In the genomic region with DNA sequence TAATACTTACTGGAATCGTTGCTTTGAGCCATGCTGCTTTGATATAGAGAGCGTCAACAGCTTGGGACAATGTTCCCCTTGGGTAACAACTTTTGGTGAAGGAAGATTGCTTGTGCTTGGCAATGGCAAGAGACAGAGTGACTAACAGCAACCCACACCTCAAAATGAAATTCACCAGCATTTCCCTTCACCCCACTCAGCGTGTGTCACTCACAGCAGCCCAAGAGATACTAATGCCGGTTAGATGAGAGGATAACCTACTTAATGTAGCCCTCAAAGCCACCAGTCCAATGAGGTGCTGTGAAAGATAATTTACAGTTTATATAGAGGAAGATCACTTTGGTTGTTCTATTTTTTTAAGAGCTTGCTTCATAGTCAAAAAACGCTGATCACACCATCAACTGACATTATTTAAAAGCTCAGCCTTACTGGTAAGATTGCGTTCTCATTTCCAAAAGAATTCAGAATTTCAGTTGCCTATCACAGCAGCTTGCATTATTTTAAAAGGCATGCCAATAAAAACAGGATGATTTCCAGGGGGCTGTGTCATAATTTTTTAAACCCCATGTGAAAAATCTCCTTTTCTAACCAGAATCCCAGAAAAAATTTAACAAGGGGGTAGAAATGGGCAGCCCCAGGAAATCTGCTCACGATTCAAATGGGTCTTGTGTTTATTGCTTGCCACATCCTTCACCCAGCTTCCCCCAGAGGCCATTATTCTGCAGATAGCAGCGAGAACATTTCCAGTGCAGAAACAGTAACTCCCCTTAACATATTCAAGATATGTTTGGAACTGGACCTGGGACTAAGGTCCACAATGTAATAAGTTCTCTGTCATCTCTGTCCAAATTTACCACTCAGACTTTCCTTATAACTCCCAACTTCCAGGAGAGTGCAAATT, we compare ENCODE assay signal across 25 cellular contexts. TPM values are rescaled to one million over a fixed set of nuclear protein-coding genes. Genes with fewer than 3 reads are reported as not detected.
DNase-seq lines count a peak whose midpoint lies in the region.
"Had no signal": no experiment of that assay in that cellular context is flagged by ENCODE, and none has a peak within 500 bp of the region (broad histone marks: within the 10 kb centered on the region; RNA-seq: fewer than 3 reads in every experiment).

Gene IL26, minus strand, starts transcription at position 235 of the 901 bp plus-strand sequence. Its CDS starts 54 bp downstream, at position 181.

- no peaks in the 10 kb centered on the region for H4K20me1 ChIP-seq in GM23248 (ENCODE audit: insufficient read depth)

- H3K4me3 ChIP-seq in GM23248 (no peak within 1 kb of the TSS), muscle layer of colon (ENCODE audit: low read depth in 1 of 2, low read length in 2 of 2) (no peak within 1 kb of the TSS)
- H3K4me3 ChIP-seq: Peyer's patch, skin epidermis, suprapubic skin, upper lobe of right lung had no signal

- intact Hi-C loops in activated T-helper 1 cell treated with anti-CD3 and anti-CD28 coated beads, Interleukin-12 subunit alpha, Interleukin-12 subunit beta, Interleukin-2, Interleukin-4 antibody, amounts not matched to agents 30 ng/mL and 10 ng/mL and 1 ng/mL, durations not matched to agents 14 hours and 24 hours and 36 hours (cut with micrococcal nuclease) = loop anchor here (1.0 to 10.0 kb wide), 3 partner anchors 8 to 871 kb away; no protein-coding TSS in a partner anchor

- H2AFZ ChIP-seq in GM23248 = no peak within 1 kb of the TSS

- 88 to 89% methylated on average over 8 of the region's 8 CpGs for WGBS in GM23248 (ENCODE audit: low coverage in 1 of 2, low lambda C conversion rate in 2 of 2, missing lambda C conversion rate in 2 of 2), 2 experiments

- H3K4me1 ChIP-seq in GM23248 (ENCODE audit: insufficient read depth) = peaks cover 18% of the 10 kb centered on the region
- H3K4me1 ChIP-seq in muscle layer of colon (ENCODE audit: insufficient read depth, low read length) = peaks cover 15% of the 10 kb centered on the region
- H3K4me1 ChIP-seq: BE2C, Peyer's patch, upper lobe of right lung had no signal

- H3K9me3 Mint-ChIP-seq in activated T-helper 1 cell treated with anti-CD3 and anti-CD28 coated beads, Interleukin-12 subunit alpha, Interleukin-12 subunit beta, Interleukin-2, Interleukin-4 antibody, amounts not matched to agents 30 ng/mL and 10 ng/mL and 1 ng/mL, durations not matched to agents 14 hours and 24 hours and 36 hours = no peaks in the 10 kb centered on the region
- H3K9me3 Mint-ChIP-seq: memory B cell had no signal

- H3K27me3 ChIP-seq in GM23248 (replicated peaks; ENCODE audit: insufficient read depth) = no peaks in the 10 kb centered on the region
- H3K27me3 ChIP-seq in muscle layer of colon (ENCODE audit: control insufficient read depth in 1 of 2, insufficient read depth in 2 of 2, low read length in 2 of 2) = no peaks in the 10 kb centered on the region
- H3K27me3 ChIP-seq: BE2C, Peyer's patch, suprapubic skin, upper lobe of right lung had no signal

- no peaks in the 10 kb centered on the region for H3K27me3 Mint-ChIP-seq in activated T-helper 1 cell treated with anti-CD3 and anti-CD28 coated beads, Interleukin-12 subunit alpha, Interleukin-12 subunit beta, Interleukin-2, Interleukin-4 antibody, amounts not matched to agents 30 ng/mL and 10 ng/mL and 1 ng/mL, durations not matched to agents 14 hours and 24 hours and 36 hours (ENCODE audit: insufficient read depth)

- peaks cover 6% of the 10 kb centered on the region for H3K36me3 Mint-ChIP-seq in activated T-helper 1 cell treated with anti-CD3 and anti-CD28 coated beads, Interleukin-12 subunit alpha, Interleukin-12 subunit beta, Interleukin-2, Interleukin-4 antibody, amounts not matched to agents 30 ng/mL and 10 ng/mL and 1 ng/mL, durations not matched to agents 14 hours and 24 hours and 36 hours (ENCODE audit: low read depth)
- H3K36me3 Mint-ChIP-seq: brain, memory B cell had no signal

- H3K27ac ChIP-seq in GM23248 = peak within 1 kb of the TSS; percentile 52
- H3K27ac ChIP-seq in muscle layer of colon (ENCODE audit: low read depth, low read length) = peak within 1 kb of the TSS; percentile 5
- H3K27ac ChIP-seq: Peyer's patch, skin epidermis, suprapubic skin, upper lobe of right lung had no signal

- H3F3A ChIP-seq in GM23248 (ENCODE audit: insufficient read depth) = 0 out of 2 replicates have a peak, but pooled peaks cover 13% of the 10 kb centered on the region

- H3K4me3 Mint-ChIP-seq in activated T-helper 1 cell treated with anti-CD3 and anti-CD28 coated beads, Interleukin-12 subunit alpha, Interleukin-12 subunit beta, Interleukin-2, Interleukin-4 antibody, amounts not matched to agents 30 ng/mL and 10 ng/mL and 1 ng/mL, durations not matched to agents 14 hours and 24 hours and 36 hours = peak within 1 kb of the TSS; percentile 68
- H3K4me3 Mint-ChIP-seq: memory B cell had no signal

- DNase-seq in activated effector memory CD4-positive, alpha-beta T cell treated with anti-CD3 and anti-CD28 coated beads, Interleukin-2, amount 50 U/mL, for 16 hours = peak; percentile 65
- DNase-seq in activated effector memory CD4-positive, alpha-beta T cell treated with Interleukin-2 at 50 U/mL for 16 hours = no peak
- DNase-seq in GM23248 = no peak
- no peak for DNase-seq in activated T-helper 1 cell treated with anti-CD3 and anti-CD28 coated beads, Interleukin-12 subunit alpha, Interleukin-12 subunit beta, Interleukin-2, Interleukin-4 antibody, amounts not matched to agents 30 ng/mL and 10 ng/mL and 1 ng/mL, durations not matched to agents 14 hours and 24 hours and 36 hours (ENCODE audit: low spot score)
- DNase-seq in NCI-H128 (lab: John Stamatoyannopoulos, UW; ENCODE audit: unreplicated experiment) = no peak
- DNase-seq in NCI-H2029 treated with DMSO at 0.1 percent for 48 hours (lab: John Stamatoyannopoulos, UW) = no peak
- no peak for DNase-seq in GM19240 (ENCODE audit: insufficient read length, low spot score)
- DNase-seq: ACHN; BE2C; DMS53; NCI-H1694 treated with DMSO at 0.1 percent for 48 hours; NCI-H69; Peyer's patch; stimulated activated CD4-positive, alpha-beta T cell treated with anti-CD3 and anti-CD28 coated beads, Interleukin-2, amount 100 ng/mL, for 24 hours; SW 1271; upper lobe of right lung had no signal

- no peaks in the 10 kb centered on the region for H3K79me2 ChIP-seq in GM23248 (ENCODE audit: insufficient read depth)

- in situ Hi-C loops in GM23248 (cut with MboI) = no loop called here

- H3K36me3 ChIP-seq in GM23248 (ENCODE audit: low read depth) (no peaks in the 10 kb centered on the region), muscle layer of colon (ENCODE audit: insufficient read depth, low read length) (no peaks in the 10 kb centered on the region)
- H3K36me3 ChIP-seq: BE2C, Peyer's patch, suprapubic skin, upper lobe of right lung had no signal

- peak within 1 kb of the TSS; percentile 45 for H3K27ac Mint-ChIP-seq in activated T-helper 1 cell treated with anti-CD3 and anti-CD28 coated beads, Interleukin-12 subunit alpha, Interleukin-12 subunit beta, Interleukin-2, Interleukin-4 antibody, amounts not matched to agents 30 ng/mL and 10 ng/mL and 1 ng/mL, durations not matched to agents 14 hours and 24 hours and 36 hours
- H3K27ac Mint-ChIP-seq: memory B cell had no signal

- no peaks in the 10 kb centered on the region for H3K9me2 ChIP-seq in GM23248 (ENCODE audit: insufficient read depth)

- peak within 1 kb of the TSS; percentile 66 for H3K4me2 ChIP-seq in GM23248 (ENCODE audit: unreplicated experiment)

- H3K9ac ChIP-seq in GM23248 = peak within 1 kb of the TSS; percentile 43; the same call in 1 of the 2 replicates
- H3K9ac ChIP-seq in muscle layer of colon (ENCODE audit: low read length) = no peak within 1 kb of the TSS

- H3K4me1 Mint-ChIP-seq in activated T-helper 1 cell treated with anti-CD3 and anti-CD28 coated beads, Interleukin-12 subunit alpha, Interleukin-12 subunit beta, Interleukin-2, Interleukin-4 antibody, amounts not matched to agents 30 ng/mL and 10 ng/mL and 1 ng/mL, durations not matched to agents 14 hours and 24 hours and 36 hours (ENCODE audit: low read depth) = peaks cover 68% of the 10 kb centered on the region

- H3K9me3 ChIP-seq in GM23248 (ENCODE audit: low read depth) (no peaks in the 10 kb centered on the region), muscle layer of colon (ENCODE audit: low read length) (no peaks in the 10 kb centered on the region)
- H3K9me3 ChIP-seq: BE2C, Peyer's patch, suprapubic skin, upper lobe of right lung had no signal

RNA-seq across cellular contexts. Expression of gene IL26, which starts in this region (rescaled TPM):
- total RNA-seq in GM23248 (2014; rRNA removed; shearing (Covaris generic)) = not detected in 2 replicates
- not detected in 2 replicates for polyA plus RNA-seq in GM23248 (2016; fragmentation: Nextera tagmentation; extraction: Ambion mirVana)
- total RNA-seq in activated T-helper 1 cell treated with anti-CD3 and anti-CD28 coated beads, Interleukin-12 subunit alpha, Interleukin-12 subunit beta, Interleukin-2, Interleukin-4 antibody, amounts not matched to agents 30 ng/mL and 10 ng/mL and 1 ng/mL, durations not matched to agents 14 hours and 24 hours and 36 hours = 6.9 and 8.1 TPM in 2 replicates
- total RNA-seq: G401, H4, left lobe of liver, omental fat pad, Peyer's patch, suprapubic skin, upper lobe of right lung had no signal
